Comparison of ENCODE assay signal across 1 cellular context in genomic region chr1:43583058-43583457, GRCh38.
TF ChIP-seq lines count a peak whose summit lies in the region.

No MANE protein-coding gene starts in this region.

TF ChIP-seq in WTC11, 78 proteins besides CTCF, POLR2A, EP300 and RAD21 (continued from another document):
- TF ChIP-seq E2F5 (CRISPR knock-in tag; IDR thresholded peaks at IDR 0.05): no peak
- no peak for TF ChIP-seq USF2 (CRISPR knock-in tag; IDR thresholded peaks at IDR 0.05)
- TF ChIP-seq NFE2L1 (CRISPR knock-in tag; IDR thresholded peaks at IDR 0.05): no peak
- TF ChIP-seq PRRX2 (CRISPR knock-in tag; IDR thresholded peaks at IDR 0.05): no peak
- TF ChIP-seq CDX4 (CRISPR knock-in tag; IDR thresholded peaks at IDR 0.05; ENCODE audit: borderline replicate concordance): no peak
- no peak for TF ChIP-seq ZNF532 (CRISPR knock-in tag; IDR thresholded peaks at IDR 0.05; ENCODE audit: borderline replicate concordance)
- no peak for TF ChIP-seq CREM (CRISPR knock-in tag; IDR thresholded peaks at IDR 0.05)
- no peak for TF ChIP-seq ZSCAN18 (CRISPR knock-in tag; IDR thresholded peaks at IDR 0.05)
- TF ChIP-seq AR (CRISPR knock-in tag; IDR thresholded peaks at IDR 0.05): no peak
- TF ChIP-seq E2F4 (CRISPR knock-in tag; IDR thresholded peaks at IDR 0.05; ENCODE audit: borderline replicate concordance, low read depth): no peak
- TF ChIP-seq ZMAT4 (CRISPR knock-in tag; IDR thresholded peaks at IDR 0.05): no peak
- no peak for TF ChIP-seq FOXK1 (CRISPR knock-in tag; IDR thresholded peaks at IDR 0.05)
- no peak for TF ChIP-seq HMGXB4 (CRISPR knock-in tag; IDR thresholded peaks at IDR 0.05)
TF ChIP-seq in WTC11: peak in this region for 0.
